In the genomic region with DNA sequence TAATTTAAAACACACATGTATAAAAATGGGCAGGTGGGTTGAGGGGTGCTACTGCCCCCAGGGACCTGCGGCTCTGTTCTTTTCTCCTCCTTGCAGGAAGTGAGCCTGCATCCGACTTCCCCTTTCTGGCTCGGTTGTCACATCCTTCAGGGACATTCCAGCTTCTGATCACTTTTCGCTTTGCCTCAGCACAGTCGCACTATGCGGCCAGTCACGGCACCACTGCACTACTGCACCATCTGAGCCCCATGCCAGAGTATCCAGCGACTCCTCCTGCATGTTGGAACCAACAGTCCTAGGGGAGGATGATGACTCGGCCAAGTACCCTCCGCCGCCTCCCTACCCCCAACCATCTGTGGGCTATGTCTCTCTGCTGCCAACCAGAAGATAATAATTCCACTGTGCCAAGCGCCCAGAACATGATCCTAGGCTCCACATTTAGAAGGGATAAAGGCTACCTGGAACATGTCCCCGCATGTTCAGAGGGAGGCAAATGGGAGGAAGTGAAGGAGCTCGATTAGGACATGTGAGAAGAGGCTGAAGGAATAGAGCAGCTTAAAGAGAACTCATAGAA, we compare ENCODE assay signal across 8 cellular contexts. TPM values are rescaled to one million over a fixed set of nuclear protein-coding genes. Genes with fewer than 3 reads are reported as not detected.
A peak's percentile ranks its signal among the peaks of the same experiment; 100 is the strongest.
DNase-seq lines count a peak whose midpoint lies in the region; ATAC-seq, FAIRE-seq and TF ChIP-seq lines count a peak whose summit lies in the region.

No MANE protein-coding gene starts in this region.

- H3K27ac Mint-ChIP-seq in Calu3 (ENCODE audit: unreplicated experiment), result peak overlapping the region; percentile 16

- H3K27me3 ChIP-seq in WERI-Rb-1 (ENCODE audit: insufficient read depth, low read depth, severe bottlenecking), result no peaks in the 10 kb centered on the region
- no peaks in the 10 kb centered on the region for H3K27me3 ChIP-seq in right atrium auricular region
- H3K27me3 ChIP-seq in stomach, result no peaks in the 10 kb centered on the region

- H3K36me3 ChIP-seq in WERI-Rb-1 (peaks cover 35% of the 10 kb centered on the region), right atrium auricular region (no peaks in the 10 kb centered on the region), stomach (no peaks in the 10 kb centered on the region)

- no peak for FAIRE-seq in D721Med (lab: Jason Lieb, UNC)

- no peaks in the 10 kb centered on the region for H3K36me3 Mint-ChIP-seq in Calu3 (ENCODE audit: insufficient read depth, unreplicated experiment)

- H3K4me1 ChIP-seq in right atrium auricular region, result peaks cover 0 to 97% of the 10 kb centered on the region in 2 donors
- H3K4me1 ChIP-seq in stomach, result peaks cover 36 to 92% (median 67%) of the 10 kb centered on the region in 4 donors

- CTCF ChIA-PET in Calu3 (lab: Charles Lee), result interaction anchor here (0.6 to 0.7 kb wide), 4 partner anchors 9 to 222 kb away, joined by 3 to 4 read pairs (median 3); no protein-coding TSS in a partner anchor

- H3K27me3 Mint-ChIP-seq in Calu3 (ENCODE audit: unreplicated experiment), result no peaks in the 10 kb centered on the region

- WGBS in stomach, 5 donors, result 57 to 80% (median 77%) methylated on average over 14 of the region's 14 CpGs

- peak; percentile 55 for ATAC-seq in GM19395 (IDR thresholded peaks at IDR 0.05; ENCODE audit: unreplicated experiment)
- ATAC-seq in HG03469 (IDR thresholded peaks at IDR 0.05; ENCODE audit: unreplicated experiment), result peak; percentile 22

- H3K9me3 ChIP-seq in WERI-Rb-1 (ENCODE audit: severe bottlenecking) (no peaks in the 10 kb centered on the region), right atrium auricular region (no peaks in the 10 kb centered on the region), stomach (no peaks in the 10 kb centered on the region)

- DNase-seq in Calu3 (no peak), WERI-Rb-1 (peak; percentile 45), right atrium auricular region (ENCODE audit: low spot score) (peak; percentile 75), stomach (no peak), D721Med (ENCODE audit: insufficient read length, low spot score) (no peak), NK-92 (lab: John Stamatoyannopoulos, UW; ENCODE audit: unreplicated experiment) (no peak)

- TF ChIP-seq POLR2A in stomach (IDR thresholded peaks at IDR 0.05), result no peak

- TF ChIP-seq EP300 in stomach (IDR thresholded peaks at IDR 0.05), result no peak

- intact Hi-C loops in Calu3 (cut with micrococcal nuclease; ENCODE audit: unreplicated experiment), result no loop called here
- intact Hi-C loops in stomach (cut with DNase I; ENCODE audit: low total_unique reads), result no loop called here

- H3K27ac ChIP-seq in WERI-Rb-1, result peak overlapping the region; percentile 50
- peak overlapping the region; percentile 83 to 93 for H3K27ac ChIP-seq in right atrium auricular region
- peak overlapping the region; percentile 12 to 78 (median 57) for H3K27ac ChIP-seq in stomach

- peaks cover 47% of the 10 kb centered on the region for H3K4me1 Mint-ChIP-seq in Calu3 (ENCODE audit: low read depth, unreplicated experiment)

- H3K4me3 ChIP-seq in WERI-Rb-1 (ENCODE audit: low read depth, low read length) (no peak overlapping the region), right atrium auricular region (peak overlapping the region in 1 of 2 donors; percentile 21), stomach (no peak overlapping the region)

- no peaks in the 10 kb centered on the region for H3K9me3 Mint-ChIP-seq in Calu3 (ENCODE audit: low read depth, unreplicated experiment)

- TF ChIP-seq CTCF in Calu3 (IDR thresholded peaks at IDR 0.05; ENCODE audit: unreplicated experiment) (no peak), WERI-Rb-1 (IDR thresholded peaks at IDR 0.05; ENCODE audit: low read depth, low read length) (no peak), right atrium auricular region (IDR thresholded peaks at IDR 0.05) (no peak), stomach (IDR thresholded peaks at IDR 0.05) (no peak), D721Med (IDR thresholded peaks at IDR 0.05; ENCODE audit: insufficient read depth, missing control alignments) (no peak)

- no TSS peak for BruUV-seq in Calu3 (replicated peaks; lab: Mats Ljungman, UMichigan)

- no peak overlapping the region for H3K4me3 Mint-ChIP-seq in Calu3 (ENCODE audit: low read depth, unreplicated experiment)

RNA-seq across cellular contexts. Expression of gene CDC42EP3, which starts 17.6 kb away (rescaled TPM):
- total RNA-seq in Calu3 (2022), result 26.9 and 29.4 TPM in 2 replicates
- total RNA-seq in right atrium auricular region, result 100 to 1,000 TPM in 1 of 2 donors, 10 to 100 TPM in 1; 38.5 to 105 TPM
- total RNA-seq in stomach, result 10 to 100 TPM; 16.2 to 89.7 (median 26.3) TPM
- polyA plus RNA-seq in stomach, result 1 to 10 TPM; 6.7 to 8.9 (median 6.7) TPM

Comparison
In these comparisons a context has a peak if more than half of its experiments do, and no peak if none do; other contexts are left out.
1. DNase-seq: peak in WERI-Rb-1 (single experiment) and right atrium auricular region (single experiment); none in Calu3 (single experiment), stomach (single experiment), D721Med (single experiment) and NK-92 (single experiment).
2. Peak in every context shown above with its lines, with median percentiles within 50 percentile points of each other: H3K27ac ChIP-seq.